In the genomic region with DNA sequence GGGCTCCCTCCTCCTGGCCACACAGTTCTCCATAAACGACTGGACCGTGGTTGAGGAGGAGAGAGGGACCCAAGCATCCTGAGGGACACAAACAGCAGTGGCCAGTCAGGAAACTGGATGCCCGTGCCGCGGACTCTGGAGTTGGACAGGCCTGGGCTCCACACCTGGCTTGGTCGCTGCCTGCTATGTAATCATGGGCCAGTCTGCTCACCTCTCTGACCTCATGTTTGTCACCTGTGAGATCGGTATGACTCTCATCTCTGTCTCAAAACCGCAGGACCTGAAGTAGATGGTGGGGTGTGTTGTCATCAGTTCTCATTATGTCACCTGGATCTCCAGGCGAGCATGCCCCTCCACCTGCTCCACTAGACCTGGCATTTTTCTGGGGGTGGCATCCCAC, we compare ENCODE assay signal across 14 cellular contexts. TPM values are rescaled to one million over a fixed set of nuclear protein-coding genes. Genes with fewer than 3 reads are reported as not detected.
A peak's percentile ranks its signal among the peaks of the same experiment; 100 is the strongest.
DNase-seq lines count a peak whose midpoint lies in the region; ATAC-seq and TF ChIP-seq lines count a peak whose summit lies in the region.
"Had no signal": no experiment of that assay in that cellular context is flagged by ENCODE, and none has a peak within 500 bp of the region (broad histone marks: within the 10 kb centered on the region; RNA-seq: fewer than 3 reads in every experiment).

No MANE protein-coding gene starts in this region.

- 83 to 88% methylated on average over 9 of the region's 9 CpGs for WGBS in heart right ventricle, 2 donors
- WGBS in body of pancreas, 2 donors, result 31 to 53% methylated on average over 5 to 9 of the region's 9 CpGs
- 85 to 91% (median 90%) methylated on average over 9 of the region's 9 CpGs for WGBS in ovary, 3 donors

- TF ChIP-seq EP300 in ovary (IDR thresholded peaks at IDR 0.05), result no peak

- CTCF ChIA-PET in Calu3 (lab: Charles Lee), result interaction anchor here (0.6 kb wide), 1 partner anchor 58 kb away, joined by 3 read pairs; no protein-coding TSS in a partner anchor

- H3K4me3 Mint-ChIP-seq in nephron (peak overlapping the region in 1 of 3 experiments; percentile 51), Calu3 (ENCODE audit: low read depth, unreplicated experiment) (no peak overlapping the region)
- H3K4me3 Mint-ChIP-seq: activated CD4-positive, alpha-beta T cell treated with anti-CD3 and anti-CD28 coated beads, Interleukin-2, amount 10 ng/mL, durations not matched to agents 24 days and 14 days; activated naive CD4-positive, alpha-beta T cell treated with anti-CD3 and anti-CD28 coated beads, Interleukin-2, amount 10 ng/mL, durations not matched to agents 7 days and 5 days; T-cell had no signal

- H3K27me3 Mint-ChIP-seq in nephron (ENCODE audit: low read depth) (no peaks in the 10 kb centered on the region), Calu3 (ENCODE audit: unreplicated experiment) (no peaks in the 10 kb centered on the region)

- no TSS peak for BruUV-seq in Calu3 (replicated peaks; lab: Mats Ljungman, UMichigan)

- H3K4me1 Mint-ChIP-seq in nephron (peaks cover 63% of the 10 kb centered on the region), Calu3 (ENCODE audit: low read depth, unreplicated experiment) (peaks cover 67% of the 10 kb centered on the region)

- H3K4me3 ChIP-seq in heart right ventricle (no peak overlapping the region), body of pancreas (no peak overlapping the region), vagina (no peak overlapping the region), ovary (no peak overlapping the region)

- H3K36me3 ChIP-seq in heart right ventricle (no peaks in the 10 kb centered on the region), body of pancreas (replicated peaks in 1 of 2; ENCODE audit: insufficient read depth in 1 of 2, low read depth in 2 of 2) (no peaks in the 10 kb centered on the region), vagina (no peaks in the 10 kb centered on the region), ovary (no peaks in the 10 kb centered on the region)

- TF ChIP-seq CTCF in heart right ventricle (IDR thresholded peaks at IDR 0.05) (no peak), body of pancreas (IDR thresholded peaks at IDR 0.05) (no peak), nephron (IDR thresholded peaks at IDR 0.05; ENCODE audit: unreplicated experiment in 3 of 3) (no peak), vagina (IDR thresholded peaks at IDR 0.05) (no peak), ovary (IDR thresholded peaks at IDR 0.05) (no peak), Calu3 (IDR thresholded peaks at IDR 0.05; ENCODE audit: unreplicated experiment) (no peak)

- intact Hi-C loops in heart right ventricle (cut with DNase I), result no loop called here
- intact Hi-C loops in cardiac septum (cut with DNase I), result no loop called here
- intact Hi-C loops in body of pancreas (cut with DNase I), result no loop called here
- intact Hi-C loops in vagina (cut with DNase I), result no loop called here
- intact Hi-C loops in ovary (cut with DNase I), result no loop called here
- intact Hi-C loops in Calu3 (cut with micrococcal nuclease; ENCODE audit: unreplicated experiment), result no loop called here

- DNase-seq in heart right ventricle (no peak), cardiac septum (ENCODE audit: low spot score) (no peak), body of pancreas (peak in 3 of 4 donors; percentile 63 to 70 (median 65)), vagina (ENCODE audit: extremely low spot score in 2 of 2) (no peak), ovary (no peak), Calu3 (no peak)
- DNase-seq: activated CD4-positive, alpha-beta T cell treated with anti-CD3 and anti-CD28 coated beads, Interleukin-2, amount 10 ng/mL, durations not matched to agents 24 days and 14 days; activated naive CD4-positive, alpha-beta T cell treated with anti-CD3 and anti-CD28 coated beads, Interleukin-2, amount 10 ng/mL, durations not matched to agents 7 days and 5 days; effector CD4-positive, alpha-beta T cell; NCI-H1694; NK-92 treated with Interleukin-12 subunit alpha and Interleukin-12 subunit beta, amount 100 ng/mL, for 24 hours; T-cell had no signal

- no peaks in the 10 kb centered on the region for H3K9me3 Mint-ChIP-seq in nephron
- no peaks in the 10 kb centered on the region for H3K9me3 Mint-ChIP-seq in Calu3 (ENCODE audit: low read depth, unreplicated experiment)
- H3K9me3 Mint-ChIP-seq: activated CD4-positive, alpha-beta T cell treated with anti-CD3 and anti-CD28 coated beads, Interleukin-2, amount 10 ng/mL, durations not matched to agents 24 days and 14 days; activated naive CD4-positive, alpha-beta T cell treated with anti-CD3 and anti-CD28 coated beads, Interleukin-2, amount 10 ng/mL, durations not matched to agents 7 days and 5 days; T-cell had no signal

- no peak for TF ChIP-seq POLR2A in body of pancreas (IDR thresholded peaks at IDR 0.05)
- no peak for TF ChIP-seq POLR2A in vagina (IDR thresholded peaks at IDR 0.05)
- no peak for TF ChIP-seq POLR2A in ovary (IDR thresholded peaks at IDR 0.05)

- H3K9me3 ChIP-seq in heart right ventricle (no peaks in the 10 kb centered on the region), body of pancreas (no peaks in the 10 kb centered on the region), vagina (no peaks in the 10 kb centered on the region), ovary (no peaks in the 10 kb centered on the region)

- H3K36me3 Mint-ChIP-seq in nephron (ENCODE audit: low read depth) (no peaks in the 10 kb centered on the region), Calu3 (ENCODE audit: insufficient read depth, unreplicated experiment) (peaks cover 44% of the 10 kb centered on the region)
- H3K36me3 Mint-ChIP-seq: activated naive CD4-positive, alpha-beta T cell treated with anti-CD3 and anti-CD28 coated beads, Interleukin-2, amount 10 ng/mL, durations not matched to agents 7 days and 5 days; T-cell had no signal

- H3K27ac ChIP-seq in heart right ventricle, result peak overlapping the region in 8 of 10 donors; percentile 90 to 97 (median 94)
- peak overlapping the region; percentile 94 to 98 (median 98) for H3K27ac ChIP-seq in body of pancreas
- peak overlapping the region; percentile 95 for H3K27ac ChIP-seq in vagina
- H3K27ac ChIP-seq in ovary, result no peak overlapping the region

- H3K4me1 ChIP-seq in heart right ventricle, result peaks cover 58 to 100% (median 87%) of the 10 kb centered on the region in 9 donors
- peaks cover 99% of the 10 kb centered on the region for H3K4me1 ChIP-seq in body of pancreas
- peaks cover 97% of the 10 kb centered on the region for H3K4me1 ChIP-seq in vagina
- H3K4me1 ChIP-seq in ovary (ENCODE audit: insufficient read depth), result peaks cover 13% of the 10 kb centered on the region

- H3K27ac Mint-ChIP-seq in nephron (peak overlapping the region; percentile 67 to 97 (median 92)), Calu3 (ENCODE audit: unreplicated experiment) (no peak overlapping the region)
- H3K27ac Mint-ChIP-seq: activated CD4-positive, alpha-beta T cell treated with anti-CD3 and anti-CD28 coated beads, Interleukin-2, amount 10 ng/mL, durations not matched to agents 24 days and 14 days; activated naive CD4-positive, alpha-beta T cell treated with anti-CD3 and anti-CD28 coated beads, Interleukin-2, amount 10 ng/mL, durations not matched to agents 7 days and 5 days had no signal

- no peak for ATAC-seq in heart right ventricle
- ATAC-seq in body of pancreas, result no peak
- ATAC-seq in HG02571 (IDR thresholded peaks at IDR 0.05; ENCODE audit: unreplicated experiment), result no peak
- ATAC-seq: T-cell had no signal

- H3K27me3 ChIP-seq in heart right ventricle (no peaks in the 10 kb centered on the region), body of pancreas (no peaks in the 10 kb centered on the region), vagina (no peaks in the 10 kb centered on the region), ovary (no peaks in the 10 kb centered on the region)

RNA-seq across cellular contexts. Expression of gene CXXC5, which starts 14.5 kb away (rescaled TPM):
- total RNA-seq in heart right ventricle, result 10 to 100 TPM; 30.7 to 51.6 (median 37.9) TPM
- 10 to 100 TPM; 28.7 to 31.4 TPM for polyA plus RNA-seq in heart right ventricle
- 49.3 TPM for total RNA-seq in cardiac septum
- 10 to 100 TPM; 86.6 to 87.7 TPM for total RNA-seq in body of pancreas
- total RNA-seq in vagina, result 51.8 TPM
- 10 to 100 TPM in 2 of 7 donors, 1 to 10 TPM in 5; 4.4 to 35.7 (median 8.7) TPM for total RNA-seq in ovary
- polyA plus RNA-seq in ovary, result 10 to 100 TPM in 1 of 2 donors, 1 to 10 TPM in 1; 7.0 to 28.2 TPM
- 64.1 and 69.1 TPM in 2 replicates for total RNA-seq in Calu3 (2022)

Comparison
In these comparisons a context has a peak if more than half of its experiments do, and no peak if none do; other contexts are left out.
1. DNase-seq: peak in body of pancreas (3 of 4); none in heart right ventricle (0 of 2), cardiac septum (single experiment), vagina (0 of 2), ovary (0 of 5) and Calu3 (single experiment).
2. H3K27ac ChIP-seq: peak in heart right ventricle (8 of 10), body of pancreas (4 of 4) and vagina (single experiment); none in ovary (0 of 2).